In the genomic region with DNA sequence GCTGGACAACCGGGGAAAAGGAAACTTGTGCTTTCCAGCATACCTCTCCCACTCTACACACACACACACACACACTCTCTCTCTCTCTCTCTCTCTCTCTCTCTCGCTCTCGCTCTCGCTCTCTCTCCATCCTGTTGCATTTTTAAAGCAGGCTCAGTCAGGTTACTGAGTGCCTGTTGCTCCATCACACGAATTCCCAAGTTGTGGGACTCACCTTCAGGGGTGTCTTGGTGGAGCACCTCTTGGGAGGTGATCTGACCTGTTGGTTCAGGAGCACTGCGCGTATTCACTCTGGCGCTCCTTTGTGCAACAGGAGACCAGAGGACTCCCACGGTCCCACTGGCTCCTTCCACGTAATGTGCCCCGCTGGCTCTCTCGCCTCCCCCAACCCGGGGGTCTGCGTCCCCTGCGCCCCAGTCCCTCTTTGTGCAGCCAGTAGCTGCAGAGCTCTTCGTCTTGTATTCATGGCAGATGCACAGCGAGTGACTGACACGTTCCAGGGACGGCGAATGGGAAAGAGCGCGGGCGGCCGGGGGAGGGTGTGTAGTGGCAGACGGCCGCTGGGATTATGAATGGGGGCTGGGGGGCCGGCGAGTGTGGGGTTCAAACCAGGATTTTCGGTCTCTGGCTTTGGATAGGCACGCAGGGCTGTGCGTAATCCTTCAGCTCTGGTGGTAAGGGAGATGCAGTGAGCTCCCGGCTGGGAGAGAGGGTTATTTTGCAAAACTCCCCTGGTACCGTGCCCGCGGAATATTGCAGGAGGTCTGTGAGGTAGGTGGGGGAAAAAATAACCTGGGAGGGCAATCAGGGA, we compare ENCODE assay signal across 8 cellular contexts. TPM values are rescaled to one million over a fixed set of nuclear protein-coding genes. Genes with fewer than 3 reads are reported as not detected.
DNase-seq lines count a peak whose midpoint lies in the region; ATAC-seq and TF ChIP-seq lines count a peak whose summit lies in the region.

No MANE protein-coding gene starts in this region.

- H3K9ac ChIP-seq in IMR-90 (ENCODE audit: low read depth, low read length), result no peak overlapping the region

- no peak overlapping the region for H4K5ac ChIP-seq in IMR-90 (ENCODE audit: low read depth, low read length)

- H3K9me3 ChIP-seq in IMR-90 (ENCODE audit: control insufficient read depth, insufficient read depth, low read length), result peaks cover 5% of the 10 kb centered on the region
- H3K9me3 ChIP-seq in naive thymus-derived CD4-positive, alpha-beta T cell (ENCODE audit: control insufficient read depth in 2 of 3, low read length in 3 of 3), result no peaks in the 10 kb centered on the region

- TF ChIP-seq CTCF in AG10803 (conservative IDR thresholded peaks at IDR 0.05; ENCODE audit: low read length), result no peak
- TF ChIP-seq CTCF in IMR-90 (conservative IDR thresholded peaks at IDR 0.05; ENCODE audit: low read depth, low read length), result no peak

- H3K23ac ChIP-seq in IMR-90 (ENCODE audit: low read depth, low read length), result no peak overlapping the region

- no peak overlapping the region for H4K91ac ChIP-seq in IMR-90 (ENCODE audit: insufficient read depth, low read depth, low read length)

- CTCF ChIA-PET in IMR-90 (lab: Yijun Ruan, JAX), result interaction anchor here (0.6 kb wide), 2 partner anchors 70 to 257 kb away, joined by 3 read pairs; no protein-coding TSS in a partner anchor
- CTCF ChIA-PET in naive thymus-derived CD4-positive, alpha-beta T cell (lab: Charles Lee), result no interaction called here

- peak overlapping the region; percentile 62 for H2AK9ac ChIP-seq in IMR-90 (replicated peaks; ENCODE audit: low read depth, low read length, poor library complexity)

- peak overlapping the region; percentile 93 for H3K4me2 ChIP-seq in IMR-90 (ENCODE audit: low read depth, low read length)

- no peak overlapping the region for H3K14ac ChIP-seq in IMR-90 (replicated peaks; ENCODE audit: low read depth, low read length)

- H3K27me3 Mint-ChIP-seq in naive thymus-derived CD4-positive, alpha-beta T cell, result peaks cover 34 to 72% (median 42%) of the 10 kb centered on the region in 5 donors
- peaks cover 41 to 52% of the 10 kb centered on the region in 2 donors for H3K27me3 Mint-ChIP-seq in stimulated activated naive B cell treated with anti-CD40 and anti-IgM and Interleukin-4, amounts not matched to agents 10 μg/mL and 1 μg/mL and 100 μg/mL, for 72 hours

- TF ChIP-seq POLR2A in IMR-90 (IDR thresholded peaks at IDR 0.05; ENCODE audit: low read depth, low read length), result no peak

- H3K56ac ChIP-seq in IMR-90 (ENCODE audit: extremely low read depth, insufficient read depth, low read length), result no peak overlapping the region

- no peaks in the 10 kb centered on the region for H3K36me3 ChIP-seq in IMR-90 (ENCODE audit: control insufficient read depth, insufficient read depth, low read length)
- H3K36me3 ChIP-seq in naive thymus-derived CD4-positive, alpha-beta T cell (ENCODE audit: control insufficient read depth in 2 of 3, insufficient read depth in 3 of 3, low read length in 3 of 3), result no peaks in the 10 kb centered on the region

- dilution Hi-C loops in IMR-90 (cut with HindIII; ENCODE audit: low sequenced_read_pairs, unreplicated experiment), result no loop called here

- no peaks in the 10 kb centered on the region for H3K79me1 ChIP-seq in IMR-90 (ENCODE audit: low read depth in 1 of 2, low read length in 2 of 2)

- peak; percentile 46 for ATAC-seq in IMR-90 (ENCODE audit: low read depth)
- ATAC-seq in naive thymus-derived CD4-positive, alpha-beta T cell, result peak; percentile 24
- ATAC-seq in HG03378 (IDR thresholded peaks at IDR 0.05; ENCODE audit: unreplicated experiment), result no peak
- ATAC-seq in stimulated activated naive B cell treated with anti-CD40 and anti-IgM and Interleukin-4, amounts not matched to agents 10 μg/mL and 1 μg/mL and 100 μg/mL, for 72 hours (replicated peaks), result no peak
- no peak for ATAC-seq in HG03039 (IDR thresholded peaks at IDR 0.05; ENCODE audit: unreplicated experiment)

- H3K27ac Mint-ChIP-seq in naive thymus-derived CD4-positive, alpha-beta T cell, result no peak overlapping the region
- H3K27ac Mint-ChIP-seq in stimulated activated naive B cell treated with anti-CD40 and anti-IgM and Interleukin-4, amounts not matched to agents 10 μg/mL and 1 μg/mL and 100 μg/mL, for 72 hours, result no peak overlapping the region

- peaks cover 0 to 6% (median 0%) of the 10 kb centered on the region in 5 donors for H3K36me3 Mint-ChIP-seq in naive thymus-derived CD4-positive, alpha-beta T cell
- no peaks in the 10 kb centered on the region for H3K36me3 Mint-ChIP-seq in stimulated activated naive B cell treated with anti-CD40 and anti-IgM and Interleukin-4, amounts not matched to agents 10 μg/mL and 1 μg/mL and 100 μg/mL, for 72 hours

- peak overlapping the region; percentile 95 for H2AFZ ChIP-seq in IMR-90 (replicated peaks; ENCODE audit: low read length, poor library complexity)

- H2AK5ac ChIP-seq in IMR-90 (ENCODE audit: low read depth, low read length), result no peak overlapping the region

- TF ChIP-seq RAD21 in IMR-90 (IDR thresholded peaks at IDR 0.05; ENCODE audit: low read length), result no peak

- no peak overlapping the region for H3K27ac ChIP-seq in IMR-90 (ENCODE audit: insufficient read depth, low read length)
- H3K27ac ChIP-seq in naive thymus-derived CD4-positive, alpha-beta T cell (ENCODE audit: low read depth, low read length), result no peak overlapping the region

- no TSS peak for BruUV-seq in IMR-90 (replicated peaks; lab: Mats Ljungman, UMichigan)

- H4K20me1 ChIP-seq in IMR-90 (ENCODE audit: insufficient read depth, low read length), result no peaks in the 10 kb centered on the region

- POLR2A ChIA-PET in IMR-90 (lab: Charles Lee; ENCODE audit: unreplicated experiment), result interaction anchor here (0.5 kb wide), 1 partner anchor 372 kb away, joined by 5 read pairs; no protein-coding TSS in a partner anchor
- POLR2A ChIA-PET in naive thymus-derived CD4-positive, alpha-beta T cell (lab: Charles Lee), result no interaction called here

- peaks cover 4% of the 10 kb centered on the region for H3K27me3 ChIP-seq in IMR-90 (ENCODE audit: control insufficient read depth, insufficient read depth, low read length)
- H3K27me3 ChIP-seq in naive thymus-derived CD4-positive, alpha-beta T cell (ENCODE audit: control insufficient read depth in 2 of 2, insufficient read depth in 2 of 2, low read length in 2 of 2), result no peaks in the 10 kb centered on the region

- peaks cover 0 to 4% (median 0%) of the 10 kb centered on the region in 7 donors for H3K4me1 Mint-ChIP-seq in naive thymus-derived CD4-positive, alpha-beta T cell
- peaks cover 1 to 9% of the 10 kb centered on the region in 2 donors for H3K4me1 Mint-ChIP-seq in stimulated activated naive B cell treated with anti-CD40 and anti-IgM and Interleukin-4, amounts not matched to agents 10 μg/mL and 1 μg/mL and 100 μg/mL, for 72 hours

- in situ Hi-C loops in IMR-90 (cut with MboI; ENCODE audit: low sequenced_read_pairs), result no loop called here

- H2BK5ac ChIP-seq in IMR-90 (ENCODE audit: low read depth, low read length, poor library complexity, severe bottlenecking), result no peak overlapping the region

- peaks cover 3 to 24% (median 15%) of the 10 kb centered on the region in 11 donors for H3K9me3 Mint-ChIP-seq in naive thymus-derived CD4-positive, alpha-beta T cell
- H3K9me3 Mint-ChIP-seq in stimulated activated naive B cell treated with anti-CD40 and anti-IgM and Interleukin-4, amounts not matched to agents 10 μg/mL and 1 μg/mL and 100 μg/mL, for 72 hours, result peaks cover 4 to 8% of the 10 kb centered on the region in 2 donors

- intact Hi-C loops in IMR-90 (cut with micrococcal nuclease), result loop anchor here (10.0 kb wide), 2 partner anchors 163 to 453 kb away; no protein-coding TSS in a partner anchor
- intact Hi-C loops in naive thymus-derived CD4-positive, alpha-beta T cell (cut with micrococcal nuclease), result loop anchor here in 1 of 2 donors (5.0 kb wide), 1 partner anchor 40 kb away; no protein-coding TSS in a partner anchor

- no peak overlapping the region for H4K8ac ChIP-seq in IMR-90 (ENCODE audit: low read depth in 2 of 2, low read length in 2 of 2)

- H3K4me3 Mint-ChIP-seq in naive thymus-derived CD4-positive, alpha-beta T cell, result peak overlapping the region in 1 of 10 donors; percentile 62
- H3K4me3 Mint-ChIP-seq in stimulated activated naive B cell treated with anti-CD40 and anti-IgM and Interleukin-4, amounts not matched to agents 10 μg/mL and 1 μg/mL and 100 μg/mL, for 72 hours, result peak overlapping the region in 1 of 2 donors; percentile 70

- WGBS in IMR-90 (ENCODE audit: extremely low coverage in 2 of 2, insufficient read length in 1 of 2), 2 experiments, result 3% methylated on average over 15 of the region's 35 CpGs; no CpG with 5 or more reads in 1 of the 2 experiments

- H3K9me1 ChIP-seq in IMR-90 (ENCODE audit: insufficient read depth, low read length), result no peaks in the 10 kb centered on the region

- 0 out of 2 replicates have a peak overlapping the region, but pooled peaks have one; percentile 20 for H2BK20ac ChIP-seq in IMR-90 (ENCODE audit: low read depth, low read length)

- no peak overlapping the region for H2BK15ac ChIP-seq in IMR-90 (ENCODE audit: low read depth, low read length)

- peak overlapping the region; percentile 67 for H3K4me3 ChIP-seq in AG10803 (ENCODE audit: low read length)
- peak overlapping the region; percentile 53 for H3K4me3 ChIP-seq in IMR-90 (ENCODE audit: insufficient read depth, low read depth, low read length)
- H3K4me3 ChIP-seq in naive thymus-derived CD4-positive, alpha-beta T cell (ENCODE audit: low read length), result no peak overlapping the region

- peaks cover 2% of the 10 kb centered on the region; the same call in 1 of the 2 replicates for H3K4me1 ChIP-seq in IMR-90 (ENCODE audit: control insufficient read depth, insufficient read depth, low read length)
- no peaks in the 10 kb centered on the region for H3K4me1 ChIP-seq in naive thymus-derived CD4-positive, alpha-beta T cell (ENCODE audit: control insufficient read depth in 2 of 2, insufficient read depth in 2 of 2, low read length in 2 of 2)

- no peak overlapping the region for H3K18ac ChIP-seq in IMR-90 (ENCODE audit: low read depth, low read length)

- H2BK120ac ChIP-seq in IMR-90 (ENCODE audit: low read depth, low read length), result no peak overlapping the region

- H3K4ac ChIP-seq in IMR-90 (ENCODE audit: low read depth, low read length), result no peak overlapping the region

- DNase-seq in AG10803 (ENCODE audit: low read depth), result peak; percentile 37
- peak; percentile 24 for DNase-seq in IMR-90
- DNase-seq in fibroblast of gingiva (ENCODE audit: low read depth), result peak; percentile 18
- DNase-seq in naive thymus-derived CD4-positive, alpha-beta T cell, result no peak
- no peak for DNase-seq in activated gamma-delta T cell (lab: John Stamatoyannopoulos, UW)
- DNase-seq in stimulated activated naive B cell treated with anti-CD40 and anti-IgM and Interleukin-4, amounts not matched to agents 10 μg/mL and 1 μg/mL and 100 μg/mL, for 72 hours, result no peak

TF ChIP-seq in IMR-90, 13 proteins besides CTCF, POLR2A, EP300 and RAD21:
- TF ChIP-seq MAFK (IDR thresholded peaks at IDR 0.05; ENCODE audit: low read depth, low read length) (no peak), CHD1 (IDR thresholded peaks at IDR 0.05; ENCODE audit: low read depth, low read length) (no peak)

RNA-seq across cellular contexts. Expression of gene PDE4B, which starts 0.6 kb away (rescaled TPM):
- 15.6 and 21.3 TPM in 2 replicates for total RNA-seq in IMR-90 (2012; rRNA removed)
- polyA plus RNA-seq in IMR-90 (2012; rRNA removed), result 5.2 and 5.8 TPM in 2 replicates
- 1.9 and 2.1 TPM in 2 replicates for polyA plus RNA-seq in IMR-90 (2012; cell fraction: cytosol; rRNA removed)
- polyA plus RNA-seq in IMR-90 (2012; cell fraction: nucleus; rRNA removed; ENCODE audit: low replicate concordance), result 5.4 and 25.3 TPM in 2 replicates
- total RNA-seq in naive thymus-derived CD4-positive, alpha-beta T cell, result 10 to 100 TPM; 43.5 to 99.2 (median 46.7) TPM
- 10 to 100 TPM; 46.4 to 48.1 TPM for polyA plus RNA-seq in naive thymus-derived CD4-positive, alpha-beta T cell

Comparison
In these comparisons a context has a peak if more than half of its experiments do, and no peak if none do; other contexts are left out.
1. DNase-seq: peak in AG10803 (single experiment), IMR-90 (single experiment) and fibroblast of gingiva (single experiment); none in naive thymus-derived CD4-positive, alpha-beta T cell (0 of 9), activated gamma-delta T cell (single experiment) and stimulated activated naive B cell treated with anti-CD40 and anti-IgM and Interleukin-4, amounts not matched to agents 10 μg/mL and 1 μg/mL and 100 μg/mL, for 72 hours (single experiment).
2. ATAC-seq: peak in IMR-90 (single experiment) and naive thymus-derived CD4-positive, alpha-beta T cell (single experiment); none in HG03378 (single experiment), stimulated activated naive B cell treated with anti-CD40 and anti-IgM and Interleukin-4, amounts not matched to agents 10 μg/mL and 1 μg/mL and 100 μg/mL, for 72 hours (0 of 2) and HG03039 (single experiment).